Comparison of ENCODE assay signal across 8 cellular contexts in the genomic region with DNA sequence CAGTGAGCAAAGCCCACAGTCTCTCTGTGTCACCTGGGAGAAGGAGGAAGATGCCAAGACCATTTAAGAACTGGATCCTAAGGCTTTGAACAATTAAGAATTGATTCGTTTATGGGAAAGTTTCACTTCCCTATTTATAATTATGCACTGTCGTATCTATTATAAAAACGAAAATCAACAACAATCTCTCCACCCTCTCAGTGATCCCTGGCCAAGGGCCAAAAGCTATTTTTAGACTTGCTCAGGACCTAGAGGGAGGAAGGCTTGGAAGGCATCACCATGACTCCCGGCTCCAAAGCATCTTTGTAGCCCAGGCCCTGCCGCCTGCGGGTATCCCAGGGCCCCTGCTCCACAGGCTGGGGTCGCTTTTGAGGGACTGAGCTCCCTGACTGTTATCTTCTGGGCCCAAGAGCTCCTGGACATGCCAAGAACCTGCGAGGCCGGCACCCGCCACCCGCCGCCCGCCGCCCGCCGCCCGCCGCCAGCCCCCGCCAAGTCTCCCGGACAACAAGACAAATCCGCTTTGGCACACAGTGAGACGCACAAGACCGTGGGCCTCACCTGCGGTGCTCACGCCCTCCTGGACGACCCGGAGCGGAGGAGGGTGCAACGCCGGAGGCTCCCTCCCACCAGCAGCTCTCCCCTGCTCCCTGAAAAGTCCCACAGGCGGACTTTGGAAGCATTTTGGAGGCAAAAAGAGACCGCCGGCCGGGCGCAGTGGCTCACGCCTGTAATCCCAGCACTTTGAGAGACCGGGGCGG. TPM values are rescaled to one million over a fixed set of nuclear protein-coding genes. Genes with fewer than 3 reads are reported as not detected.
DNase-seq lines count a peak whose midpoint lies in the region; ATAC-seq and TF ChIP-seq lines count a peak whose summit lies in the region.

No MANE protein-coding gene starts in this region.

- H3K9me3 Mint-ChIP-seq in HFFc6 (no peaks in the 10 kb centered on the region), osteocyte (ENCODE audit: unreplicated experiment) (no peaks in the 10 kb centered on the region)

- peak overlapping the region; percentile 51 for H3K4me3 ChIP-seq in BE2C (ENCODE audit: low read depth, low read length)
- peak overlapping the region; percentile 45 to 57 for H3K4me3 ChIP-seq in foreskin fibroblast (ENCODE audit: low read depth in 1 of 2, low read length in 2 of 2)

- no peak overlapping the region for H3K27ac Mint-ChIP-seq in HFFc6
- H3K27ac Mint-ChIP-seq in T-helper 17 cell: no peak overlapping the region
- no peak overlapping the region for H3K27ac Mint-ChIP-seq in osteocyte (ENCODE audit: unreplicated experiment)

- H3K4me1 ChIP-seq in BE2C: no peaks in the 10 kb centered on the region

- no peaks in the 10 kb centered on the region for H3K36me3 ChIP-seq in BE2C

- TF ChIP-seq CTCF in BE2C (IDR thresholded peaks at IDR 0.05; ENCODE audit: low read depth, low read length) (no peak), HFFc6 (IDR thresholded peaks at IDR 0.05) (no peak), foreskin fibroblast (IDR thresholded peaks at IDR 0.05; ENCODE audit: low read depth, low read length) (no peak), osteocyte (IDR thresholded peaks at IDR 0.05) (no peak)

- peak overlapping the region; percentile 79 for H3K4me3 Mint-ChIP-seq in HFFc6
- H3K4me3 Mint-ChIP-seq in T-helper 17 cell: peak overlapping the region; percentile 77
- peak overlapping the region; percentile 75 for H3K4me3 Mint-ChIP-seq in osteocyte (ENCODE audit: unreplicated experiment)

- ATAC-seq in T-helper 17 cell: no peak
- ATAC-seq in HG03521 (IDR thresholded peaks at IDR 0.05; ENCODE audit: unreplicated experiment): no peak
- ATAC-seq in GM19397 (IDR thresholded peaks at IDR 0.05; ENCODE audit: unreplicated experiment): no peak
- no peak for ATAC-seq in esophagus mucosa

- H3K27me3 Mint-ChIP-seq in HFFc6 (ENCODE audit: insufficient read depth) (no peaks in the 10 kb centered on the region), T-helper 17 cell (peaks cover 24% of the 10 kb centered on the region), osteocyte (ENCODE audit: unreplicated experiment) (no peaks in the 10 kb centered on the region)

- H3K36me3 Mint-ChIP-seq in HFFc6 (ENCODE audit: low read depth): no peaks in the 10 kb centered on the region
- peaks cover 5% of the 10 kb centered on the region for H3K36me3 Mint-ChIP-seq in T-helper 17 cell (ENCODE audit: low read depth)
- H3K36me3 Mint-ChIP-seq in osteocyte (ENCODE audit: unreplicated experiment): no peaks in the 10 kb centered on the region

- peak; percentile 29 for DNase-seq in BE2C
- DNase-seq in HFFc6: peak; percentile 11
- DNase-seq in T-helper 17 cell: no peak
- peak in 1 of 2 donors; percentile 33 for DNase-seq in foreskin fibroblast
- DNase-seq in osteocyte (ENCODE audit: extremely low spot score, unreplicated experiment): no peak

- H3K9me3 ChIP-seq in BE2C (no peaks in the 10 kb centered on the region), T-helper 17 cell (ENCODE audit: control insufficient read depth, low read length, poor library complexity, severe bottlenecking) (no peaks in the 10 kb centered on the region)

- H3K4me1 Mint-ChIP-seq in HFFc6 (ENCODE audit: low read depth) (peaks cover 5% of the 10 kb centered on the region; the same call in 1 of the 2 replicates), T-helper 17 cell (peaks cover 8% of the 10 kb centered on the region), osteocyte (ENCODE audit: unreplicated experiment) (peaks cover 10% of the 10 kb centered on the region)

- H3K27me3 ChIP-seq in BE2C: no peaks in the 10 kb centered on the region

RNA-seq across cellular contexts. Expression of gene RHPN2, which starts 1.2 kb away (rescaled TPM):
- polyA plus RNA-seq in BE2C (2012; ENCODE audit: insufficient read depth, insufficient read length, low read depth): 13.4 TPM
- 1 to 10 TPM; 2.7 to 5.4 (median 3.4) TPM for total RNA-seq in HFFc6 (2021; fragmentation: NEBNext Ultra II Directional; extraction: Animal tissue kit (Norgen Biotek cat#: 25700))
- total RNA-seq in T-helper 17 cell (not detected), osteocyte (4.0 and 4.9 TPM in 2 replicates), esophagus mucosa (0.84 TPM)

RNA-seq across cellular contexts. Expression of gene GPATCH1, which starts 17.4 kb away (rescaled TPM):
- polyA plus RNA-seq in BE2C (2012; ENCODE audit: insufficient read depth, insufficient read length, low read depth): 15.5 TPM
- 1 to 10 TPM; 5.9 to 7.8 (median 7.0) TPM for total RNA-seq in HFFc6 (2021; fragmentation: NEBNext Ultra II Directional; extraction: Animal tissue kit (Norgen Biotek cat#: 25700))
- total RNA-seq in T-helper 17 cell (1 to 10 TPM; 8.8 to 9.0 TPM), osteocyte (8.2 and 9.4 TPM in 2 replicates), esophagus mucosa (3.9 TPM)

Comparison
In these comparisons a context has a peak if more than half of its experiments do, and no peak if none do; other contexts are left out.
1. DNase-seq: peak in BE2C (single experiment) and HFFc6 (single experiment); none in T-helper 17 cell (0 of 3) and osteocyte (single experiment).
2. Peak in every context shown above with its lines, with median percentiles within 50 percentile points of each other: H3K4me3 Mint-ChIP-seq.